9 cellular contexts compared by ENCODE assay signal in the genomic region with DNA sequence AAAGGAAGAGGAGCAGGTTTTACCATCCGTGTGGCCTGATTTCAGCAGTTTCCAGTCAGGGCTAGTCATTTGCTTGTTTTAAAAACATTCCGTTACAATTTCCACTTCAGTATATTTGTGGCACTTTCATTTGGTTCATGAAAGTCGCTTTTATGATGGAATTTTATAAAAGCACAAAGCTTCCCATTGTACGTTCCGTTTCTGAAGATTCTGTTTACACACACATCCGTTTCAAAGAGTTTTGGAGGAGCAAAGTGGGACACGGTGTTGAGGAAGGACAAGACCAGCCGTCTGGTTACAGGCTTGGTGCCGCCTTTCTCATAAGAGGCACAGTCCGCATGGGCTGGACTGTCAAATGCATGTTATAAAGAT.
A peak's percentile ranks its signal among the peaks of the same experiment; 100 is the strongest.
DNase-seq lines count a peak whose midpoint lies in the region; ATAC-seq and TF ChIP-seq lines count a peak whose summit lies in the region.
"Had no signal": no experiment of that assay in that cellular context is flagged by ENCODE, and none has a peak within 500 bp of the region (broad histone marks: within the 10 kb centered on the region; RNA-seq: fewer than 3 reads in every experiment).

No MANE protein-coding gene starts in this region.

- ATAC-seq in CD4-positive, alpha-beta T cell (ENCODE audit: poor library complexity): no peak
- no peak for ATAC-seq in RWPE2 (ENCODE audit: low read depth)
- no peak for ATAC-seq in HG03460 (IDR thresholded peaks at IDR 0.05; ENCODE audit: unreplicated experiment)
- no peak for ATAC-seq in GM21825 (IDR thresholded peaks at IDR 0.05; ENCODE audit: unreplicated experiment)
- no peak for ATAC-seq in HG03159 (IDR thresholded peaks at IDR 0.05; ENCODE audit: unreplicated experiment)

- POLR2A ChIA-PET in CD4-positive, alpha-beta T cell (lab: Charles Lee): no interaction called here

- peaks cover 4% of the 10 kb centered on the region for H3K36me3 Mint-ChIP-seq in CD4-positive, alpha-beta T cell (ENCODE audit: low read depth)
- no peaks in the 10 kb centered on the region for H3K36me3 Mint-ChIP-seq in glutamatergic neuron (ENCODE audit: unreplicated experiment)
- peaks cover 1% of the 10 kb centered on the region for H3K36me3 Mint-ChIP-seq in progenitor cell of endocrine pancreas (ENCODE audit: insufficient read depth)

- H3K27ac Mint-ChIP-seq in CD4-positive, alpha-beta T cell: peak overlapping the region; percentile 90
- peak overlapping the region; percentile 17 for H3K27ac Mint-ChIP-seq in glutamatergic neuron (ENCODE audit: unreplicated experiment)
- peak overlapping the region; percentile 88 for H3K27ac Mint-ChIP-seq in progenitor cell of endocrine pancreas

- H3K4me3 ChIP-seq in RWPE2 (ENCODE audit: severe bottlenecking): no peak overlapping the region

- peaks cover 32% of the 10 kb centered on the region for H3K4me1 Mint-ChIP-seq in CD4-positive, alpha-beta T cell (ENCODE audit: low read depth)
- peaks cover 19% of the 10 kb centered on the region for H3K4me1 Mint-ChIP-seq in glutamatergic neuron (ENCODE audit: low read depth, unreplicated experiment)
- peaks cover 39% of the 10 kb centered on the region for H3K4me1 Mint-ChIP-seq in progenitor cell of endocrine pancreas (ENCODE audit: low read depth)

- no peaks in the 10 kb centered on the region for H3K36me3 ChIP-seq in RWPE2 (ENCODE audit: low read depth)

- CTCF ChIA-PET in CD4-positive, alpha-beta T cell (lab: Charles Lee): no interaction called here

- no peaks in the 10 kb centered on the region for H3K27me3 ChIP-seq in CD4-positive, alpha-beta T cell (ENCODE audit: control insufficient read depth, insufficient read depth, low read length)
- H3K27me3 ChIP-seq in RWPE2 (ENCODE audit: insufficient read depth, poor library complexity, severe bottlenecking): no peaks in the 10 kb centered on the region

- no peak for TF ChIP-seq CTCF in CD4-positive, alpha-beta T cell (IDR thresholded peaks at IDR 0.05)
- TF ChIP-seq CTCF in RWPE2 (IDR thresholded peaks at IDR 0.05; ENCODE audit: poor library complexity, severe bottlenecking) (no peak), glutamatergic neuron (IDR thresholded peaks at IDR 0.05; ENCODE audit: partially characterized antibody, unreplicated experiment) (no peak), progenitor cell of endocrine pancreas (IDR thresholded peaks at IDR 0.05; ENCODE audit: unreplicated experiment) (no peak)

- intact Hi-C loops in CD4-positive, alpha-beta T cell (cut with DNase I, micrococcal nuclease): loop anchor here (5.0 to 10.0 kb wide), 5 partner anchors 61 to 411 kb away; a partner anchor contains a TSS

- H3K4me3 Mint-ChIP-seq in CD4-positive, alpha-beta T cell: peak overlapping the region; percentile 51
- H3K4me3 Mint-ChIP-seq in glutamatergic neuron (ENCODE audit: unreplicated experiment) (peak overlapping the region; percentile 67), progenitor cell of endocrine pancreas (ENCODE audit: low read depth) (peak overlapping the region; percentile 42)

- H3K4me1 ChIP-seq in RWPE2 (ENCODE audit: insufficient read depth, poor library complexity, severe bottlenecking): peaks cover 21% of the 10 kb centered on the region

- H3K27me3 Mint-ChIP-seq in CD4-positive, alpha-beta T cell: no peaks in the 10 kb centered on the region
- H3K27me3 Mint-ChIP-seq in glutamatergic neuron (ENCODE audit: unreplicated experiment) (peaks cover 15% of the 10 kb centered on the region), progenitor cell of endocrine pancreas (no peaks in the 10 kb centered on the region)
- H3K27me3 Mint-ChIP-seq: activated CD8-positive, alpha-beta T cell treated with anti-CD3 and anti-CD28 coated beads for 36 hours had no signal

- no peaks in the 10 kb centered on the region for H3K9me3 Mint-ChIP-seq in CD4-positive, alpha-beta T cell
- H3K9me3 Mint-ChIP-seq in glutamatergic neuron (ENCODE audit: unreplicated experiment) (peaks cover 3% of the 10 kb centered on the region), progenitor cell of endocrine pancreas (ENCODE audit: low read depth) (no peaks in the 10 kb centered on the region)
- H3K9me3 Mint-ChIP-seq: activated CD8-positive, alpha-beta T cell treated with anti-CD3 and anti-CD28 coated beads for 36 hours had no signal

- DNase-seq in CD4-positive, alpha-beta T cell: no peak
- no peak for DNase-seq in RWPE2 (ENCODE audit: low spot score)
- no peak for DNase-seq in glutamatergic neuron
- no peak for DNase-seq in progenitor cell of endocrine pancreas (ENCODE audit: low spot score, unreplicated experiment)
- no peak for DNase-seq in NCI-H345 (lab: John Stamatoyannopoulos, UW)
- DNase-seq: activated CD8-positive, alpha-beta T cell treated with anti-CD3 and anti-CD28 coated beads for 36 hours had no signal

- H3K27ac ChIP-seq in CD4-positive, alpha-beta T cell (ENCODE audit: low read depth, low read length): peak overlapping the region; percentile 70
- peak overlapping the region; percentile 78 for H3K27ac ChIP-seq in RWPE2 (ENCODE audit: poor library complexity, severe bottlenecking)

- no peaks in the 10 kb centered on the region for H3K9me3 ChIP-seq in CD4-positive, alpha-beta T cell (ENCODE audit: control insufficient read depth, low read length)
- no peaks in the 10 kb centered on the region for H3K9me3 ChIP-seq in RWPE2 (ENCODE audit: severe bottlenecking)

Comparison
In these comparisons a context has a peak if more than half of its experiments do, and no peak if none do; other contexts are left out.
1. H3K27ac Mint-ChIP-seq: peak in every context shown above with its lines; median percentile 90 in CD4-positive, alpha-beta T cell; 88 in progenitor cell of endocrine pancreas; 17 in glutamatergic neuron.